ENCODE assay signal across 31 cellular contexts in genomic region chr5:81010636-81011035, GRCh38.
"Had no signal": no experiment of that assay in that cellular context is flagged by ENCODE, and none has a peak within 500 bp of the region (broad histone marks: within the 10 kb centered on the region; RNA-seq: fewer than 3 reads in every experiment).

No MANE protein-coding gene starts in this region.

- H3K4me1 ChIP-seq: esophagus muscularis mucosa, pancreas, prostate gland, sigmoid colon had no signal

- DNase-seq: activated CD4-positive, alpha-beta T cell treated with anti-CD3 and anti-CD28 coated beads for 4 hours; activated CD4-positive, alpha-beta T cell treated with anti-CD3 and anti-CD28 coated beads, Interleukin-2, amount 50 U/mL, for 4 hours; activated T-cell treated with anti-CD3 and anti-CD28 coated beads, Interleukin-2, amount 50 U/mL, for 4 hours; anterior cingulate cortex; dermis blood vessel endothelial cell; effector CD4-positive, alpha-beta T cell; heart left ventricle; hypothalamus; immature natural killer cell; kidney; left colon; mammary epithelial cell; naive B cell; nucleus accumbens; pancreas; sigmoid colon; small intestine; stimulated activated CD4-positive, alpha-beta T cell treated with anti-CD3 and anti-CD28 coated beads, Interleukin-4, amount 100 ng/mL, for 24 hours; T-helper 9 cell; trophoblast cell had no signal

- H3K27ac ChIP-seq: esophagus muscularis mucosa, heart left ventricle, pancreas, prostate gland, sigmoid colon, thoracic aorta, VCaP had no signal

- H3K36me3 Mint-ChIP-seq: immature natural killer cell; naive B cell; stimulated activated effector memory CD8-positive, alpha-beta T cell treated with anti-CD3 and anti-CD28 coated beads, Interleukin-12 subunit alpha, Interleukin-12 subunit beta, amount 100 ng/mL, for 72 hours had no signal

- H3K27me3 ChIP-seq: esophagus muscularis mucosa, heart left ventricle, pancreas, sigmoid colon had no signal

- H3K27ac Mint-ChIP-seq: activated T-helper 17 cell treated with anti-CD3 and anti-CD28 coated beads, Interleukin-2, amount 50 U/mL, for 72 hours; immature natural killer cell; mesothelial cell of epicardium; naive B cell; stimulated activated effector memory CD8-positive, alpha-beta T cell treated with anti-CD3 and anti-CD28 coated beads, Interleukin-12 subunit alpha, Interleukin-12 subunit beta, amount 100 ng/mL, for 72 hours; stimulated activated naive CD8-positive, alpha-beta T cell treated with anti-CD3 and anti-CD28 coated beads, Interleukin-15, Interleukin-2, amounts not matched to agents 100 ng/mL and 50 ng/mL, for 24 hours had no signal

- H3K9me3 ChIP-seq: esophagus muscularis mucosa, pancreas, prostate gland, sigmoid colon, thoracic aorta had no signal

- H3K4me3 Mint-ChIP-seq: activated naive CD4-positive, alpha-beta T cell treated with anti-CD3 and anti-CD28 coated beads, Interleukin-2, amount 50 U/mL, for 24 hours; activated T-cell treated with anti-CD3 and anti-CD28 coated beads, Interleukin-2, amount 50 U/mL, for 4 hours; central memory CD8-positive, alpha-beta T cell; immature natural killer cell; mesothelial cell of epicardium; naive B cell; neural crest cell; stimulated activated effector memory CD8-positive, alpha-beta T cell treated with anti-CD3 and anti-CD28 coated beads, Interleukin-12 subunit alpha, Interleukin-12 subunit beta, amount 100 ng/mL, for 72 hours; stimulated activated naive CD8-positive, alpha-beta T cell treated with anti-CD3 and anti-CD28 coated beads, Interleukin-15, Interleukin-2, amounts not matched to agents 100 ng/mL and 50 ng/mL, for 24 hours had no signal

- H3K36me3 ChIP-seq: esophagus muscularis mucosa, heart left ventricle, pancreas, prostate gland, sigmoid colon, thoracic aorta had no signal

- H3K4me1 Mint-ChIP-seq: neural crest cell had no signal

- ATAC-seq: activated T-cell treated with anti-CD3 and anti-CD28 coated beads, Interleukin-2, amount 50 U/mL, for 4 hours; activated T-helper 17 cell treated with anti-CD3 and anti-CD28 coated beads, Interleukin-2, amount 50 U/mL, for 72 hours; heart left ventricle; left colon; pancreas; stimulated activated effector memory CD8-positive, alpha-beta T cell treated with anti-CD3 and anti-CD28 coated beads, Interleukin-12 subunit alpha, Interleukin-12 subunit beta, amount 100 ng/mL, for 72 hours had no signal

- H3K4me3 ChIP-seq: esophagus muscularis mucosa, heart left ventricle, pancreas, prostate gland, sigmoid colon, thoracic aorta had no signal

- H3K27me3 Mint-ChIP-seq: activated naive CD4-positive, alpha-beta T cell treated with anti-CD3 and anti-CD28 coated beads, Interleukin-2, amount 50 U/mL, for 24 hours; activated T-helper 17 cell treated with anti-CD3 and anti-CD28 coated beads, Interleukin-2, amount 50 U/mL, for 72 hours; central memory CD8-positive, alpha-beta T cell; stimulated activated naive CD8-positive, alpha-beta T cell treated with anti-CD3 and anti-CD28 coated beads, Interleukin-15, Interleukin-2, amounts not matched to agents 100 ng/mL and 50 ng/mL, for 24 hours had no signal

- H3K9me3 Mint-ChIP-seq: activated naive CD4-positive, alpha-beta T cell treated with anti-CD3 and anti-CD28 coated beads, Interleukin-2, amount 50 U/mL, for 24 hours; activated T-helper 17 cell treated with anti-CD3 and anti-CD28 coated beads, Interleukin-2, amount 50 U/mL, for 72 hours; central memory CD8-positive, alpha-beta T cell; immature natural killer cell; stimulated activated effector memory CD8-positive, alpha-beta T cell treated with anti-CD3 and anti-CD28 coated beads, Interleukin-12 subunit alpha, Interleukin-12 subunit beta, amount 100 ng/mL, for 72 hours; stimulated activated naive CD8-positive, alpha-beta T cell treated with anti-CD3 and anti-CD28 coated beads, Interleukin-15, Interleukin-2, amounts not matched to agents 100 ng/mL and 50 ng/mL, for 24 hours had no signal
